14 cellular contexts compared by ENCODE assay signal in genomic region chr15:33448151-33448550, GRCh38.
DNase-seq lines count a peak whose midpoint lies in the region; ATAC-seq and TF ChIP-seq lines count a peak whose summit lies in the region.
"Had no signal": no experiment of that assay in that cellular context is flagged by ENCODE, and none has a peak within 500 bp of the region (broad histone marks: within the 10 kb centered on the region; RNA-seq: fewer than 3 reads in every experiment).

No MANE protein-coding gene starts in this region.

- no peaks in the 10 kb centered on the region for H3K36me3 Mint-ChIP-seq in nephron (ENCODE audit: low read depth)
- H3K36me3 Mint-ChIP-seq in type B pancreatic cell: no peaks in the 10 kb centered on the region
- H3K36me3 Mint-ChIP-seq in T-cell: no peaks in the 10 kb centered on the region
- H3K36me3 Mint-ChIP-seq: CD4-positive, CD25-positive, alpha-beta regulatory T cell had no signal

- H3K27ac ChIP-seq in epithelial cell of prostate: peak overlapping the region; percentile 39
- H3K27ac ChIP-seq: BLaER1 treated with 17β-estradiol and CSF1 and Interleukin-3, amounts not matched to agents 10 nM and 100 nM; GM23248 had no signal

- no peak overlapping the region for H3K4me3 Mint-ChIP-seq in nephron
- no peak overlapping the region for H3K4me3 Mint-ChIP-seq in type B pancreatic cell
- H3K4me3 Mint-ChIP-seq in T-cell: no peak overlapping the region
- H3K4me3 Mint-ChIP-seq: CD4-positive, CD25-positive, alpha-beta regulatory T cell had no signal

- peaks cover 22% of the 10 kb centered on the region for H3K4me1 Mint-ChIP-seq in nephron
- H3K4me1 Mint-ChIP-seq in type B pancreatic cell (ENCODE audit: unreplicated experiment): peaks cover 19% of the 10 kb centered on the region
- no peaks in the 10 kb centered on the region for H3K4me1 Mint-ChIP-seq in T-cell
- H3K4me1 Mint-ChIP-seq: CD4-positive, CD25-positive, alpha-beta regulatory T cell had no signal

- no peak for ATAC-seq in T-cell (replicated peaks in 1 of 4)

- CTCF ChIA-PET in T-cell (lab: Charles Lee): no interaction called here

- peaks cover 4% of the 10 kb centered on the region for H3K27me3 Mint-ChIP-seq in nephron (ENCODE audit: low read depth)
- H3K27me3 Mint-ChIP-seq in type B pancreatic cell: peaks cover 11% of the 10 kb centered on the region
- peaks cover 13 to 27% of the 10 kb centered on the region in 2 donors for H3K27me3 Mint-ChIP-seq in T-cell
- H3K27me3 Mint-ChIP-seq: CD4-positive, CD25-positive, alpha-beta regulatory T cell had no signal

- no peaks in the 10 kb centered on the region for H3K9me3 Mint-ChIP-seq in nephron
- peaks cover 4% of the 10 kb centered on the region for H3K9me3 Mint-ChIP-seq in type B pancreatic cell
- no peaks in the 10 kb centered on the region for H3K9me3 Mint-ChIP-seq in T-cell

- H3K27ac Mint-ChIP-seq in nephron: peak overlapping the region; percentile 10 to 77 (median 26)
- peak overlapping the region; percentile 91 for H3K27ac Mint-ChIP-seq in type B pancreatic cell
- H3K27ac Mint-ChIP-seq in T-cell: no peak overlapping the region

- DNase-seq in NCI-H748 (lab: John Stamatoyannopoulos, UW; ENCODE audit: unreplicated experiment) (peak; percentile 37), NCI-H748 treated with DMSO at 0.1 percent for 48 hours (lab: John Stamatoyannopoulos, UW) (no peak), epithelial cell of prostate (ENCODE audit: low read depth, low spot score) (no peak), type B pancreatic cell (ENCODE audit: extremely low spot score, unreplicated experiment) (no peak), NCI-H82 treated with DMSO at 0.1 percent for 48 hours (lab: John Stamatoyannopoulos, UW; ENCODE audit: unreplicated experiment) (no peak), T-cell (no peak), NCI-H1930 (lab: John Stamatoyannopoulos, UW) (no peak)
- DNase-seq: 8988T; ACHN; CD4-positive, CD25-positive, alpha-beta regulatory T cell; DMS53; GM23248 had no signal

- POLR2A ChIA-PET in T-cell (lab: Charles Lee): no interaction called here

- no peak for TF ChIP-seq CTCF in nephron (IDR thresholded peaks at IDR 0.05; ENCODE audit: unreplicated experiment in 3 of 3)
- no peak for TF ChIP-seq CTCF in type B pancreatic cell (conservative IDR thresholded peaks at IDR 0.05)

Comparison
In these comparisons a context has a peak if more than half of its experiments do, and no peak if none do; other contexts are left out.
1. H3K27ac Mint-ChIP-seq: peak in nephron (3 of 3) and type B pancreatic cell (single experiment); none in T-cell (0 of 2).